26 cellular contexts compared by ENCODE assay signal in the genomic region with DNA sequence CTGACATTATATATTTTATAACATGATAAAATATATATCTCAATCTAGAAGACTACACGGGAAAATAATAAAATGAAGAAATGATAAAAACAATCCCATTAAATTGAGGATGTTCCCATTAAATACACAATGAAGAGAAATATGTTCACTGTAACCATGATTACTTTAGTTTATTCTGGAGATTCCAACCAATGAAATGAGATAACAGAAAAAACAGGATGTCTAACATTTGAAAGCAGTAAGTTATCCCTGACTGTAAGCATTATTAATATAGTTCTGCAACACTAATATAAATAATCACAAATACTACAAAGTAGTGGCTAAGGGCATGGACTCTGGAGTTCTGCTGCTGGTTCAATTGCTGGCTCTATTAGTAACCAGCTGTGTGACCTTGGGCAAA.
A peak's percentile ranks its signal among the peaks of the same experiment; 100 is the strongest.
DNase-seq lines count a peak whose midpoint lies in the region; ATAC-seq, FAIRE-seq and TF ChIP-seq lines count a peak whose summit lies in the region.
"Had no signal": no experiment of that assay in that cellular context is flagged by ENCODE, and none has a peak within 500 bp of the region (broad histone marks: within the 10 kb centered on the region; RNA-seq: fewer than 3 reads in every experiment).

No MANE protein-coding gene starts in this region.

- no TSS peak for BruUV-seq in K562 (replicated peaks; lab: Mats Ljungman, UMichigan)

- TF ChIP-seq RAD21 in K562 (CRISPR knock-in tag; conservative IDR thresholded peaks at IDR 0.05 in 1 of 2, IDR thresholded peaks at IDR 0.05 in 1 of 2) = no peak

- H3K4me3 ChIP-seq in LNCaP clone FGC (ENCODE audit: low read depth, low read length) (no peak overlapping the region), K562 (no peak overlapping the region)
- H3K4me3 ChIP-seq: A549, BLaER1, GM12878 had no signal

- no peak for ATAC-seq in K562
- ATAC-seq in activated naive CD8-positive, alpha-beta T cell treated with anti-CD3 and anti-CD28 coated beads, Interleukin-2, amount 50 U/mL, for 24 hours = no peak
- ATAC-seq: A549, GM12878 had no signal

- no peaks in the 10 kb centered on the region for H3K9me3 ChIP-seq in K562 (replicated peaks; ENCODE audit: control insufficient read depth, insufficient read depth, low read depth, low read length)
- H3K9me3 ChIP-seq: A549, BE2C, BLaER1 had no signal

- no peaks in the 10 kb centered on the region for H3K9me1 ChIP-seq in K562 (ENCODE audit: control insufficient read depth, insufficient read depth, low read length)

- H3K27ac Mint-ChIP-seq in activated naive CD8-positive, alpha-beta T cell treated with anti-CD3 and anti-CD28 coated beads, Interleukin-2, amount 50 U/mL, for 24 hours = no peak overlapping the region
- H3K27ac Mint-ChIP-seq: CD14-positive monocyte; CD4-positive, alpha-beta memory T cell; CD4-positive, CD25-positive, alpha-beta regulatory T cell; CD8-positive, alpha-beta memory T cell had no signal

- WGBS in K562 (ENCODE audit: insufficient coverage, low coverage, missing lambda C conversion rate) = 0% methylated on average over 1 of the region's 1 CpG

- no peak for FAIRE-seq in K562 (lab: Jason Lieb, UNC)
- FAIRE-seq in islet of Langerhans (lab: Jason Lieb, UNC) = peak; percentile 49
- FAIRE-seq: A549, GM12878, GM12892, GM18507 had no signal

- POLR2A ChIA-PET in K562 (lab: Yijun Ruan, JAX) = no interaction called here

- H3K4me1 ChIP-seq in K562 (replicated peaks in 1 of 2; ENCODE audit: control insufficient read depth in 2 of 2, insufficient read depth in 2 of 2, low read length in 2 of 2) = no peaks in the 10 kb centered on the region
- H3K4me1 ChIP-seq: A549, BE2C, BLaER1 had no signal

- H3K79me2 ChIP-seq in K562 (ENCODE audit: control insufficient read depth, insufficient read depth, low read length) = no peaks in the 10 kb centered on the region

- no peaks in the 10 kb centered on the region for H3K27me3 Mint-ChIP-seq in activated naive CD8-positive, alpha-beta T cell treated with anti-CD3 and anti-CD28 coated beads, Interleukin-2, amount 50 U/mL, for 24 hours
- H3K27me3 Mint-ChIP-seq: CD4-positive, alpha-beta memory T cell; CD4-positive, CD25-positive, alpha-beta regulatory T cell; CD8-positive, alpha-beta memory T cell had no signal

- H3K9ac ChIP-seq in K562 (ENCODE audit: insufficient read depth in 1 of 2, low read depth in 2 of 2, low read length in 2 of 2) = no peak overlapping the region
- H3K9ac ChIP-seq: BLaER1 had no signal

- DNase-seq in LNCaP clone FGC (ENCODE audit: low read depth) (peak; percentile 69), K562 (ENCODE audit: extremely low read depth in 1 of 4, low spot score in 3 of 4) (no peak)
- DNase-seq in activated naive CD8-positive, alpha-beta T cell treated with anti-CD3 and anti-CD28 coated beads, Interleukin-2, amount 50 U/mL, for 24 hours = no peak
- DNase-seq in stimulated activated CD4-positive, alpha-beta T cell treated with anti-CD3 and anti-CD28 coated beads, Interleukin-2, amount 100 ng/mL, for 24 hours = no peak
- DNase-seq: ACHN; BE2C; C1 segment of cervical spinal cord; CD4-positive, alpha-beta memory T cell; CD4-positive, CD25-positive, alpha-beta regulatory T cell; CD8-positive, alpha-beta memory T cell; COR-L47; DMS 273 treated with DMSO at 0.1 percent for 48 hours; DMS153; DMS53; DMS79; DND-41; EL; GDM1 had no signal

- no peak overlapping the region for H3K4me2 ChIP-seq in K562 (ENCODE audit: insufficient read depth, low read length)
- H3K4me2 ChIP-seq: A549, BLaER1 had no signal

- H2AFZ ChIP-seq in K562 (ENCODE audit: low read depth, low read length) = no peak overlapping the region

- no peaks in the 10 kb centered on the region for H3K9me3 Mint-ChIP-seq in activated naive CD8-positive, alpha-beta T cell treated with anti-CD3 and anti-CD28 coated beads, Interleukin-2, amount 50 U/mL, for 24 hours

- H3K27ac ChIP-seq in K562 (ENCODE audit: extremely low read depth, low read depth, low read length) = no peak overlapping the region
- H3K27ac ChIP-seq: 22Rv1, A549, BLaER1 had no signal

- no peaks in the 10 kb centered on the region for H3K27me3 ChIP-seq in K562 (ENCODE audit: control insufficient read depth in 2 of 2, insufficient read depth in 2 of 2, low read length in 2 of 2)
- H3K27me3 ChIP-seq: BE2C, BLaER1 had no signal

- no peaks in the 10 kb centered on the region for H3K4me1 Mint-ChIP-seq in activated naive CD8-positive, alpha-beta T cell treated with anti-CD3 and anti-CD28 coated beads, Interleukin-2, amount 50 U/mL, for 24 hours
- H3K4me1 Mint-ChIP-seq: CD14-positive monocyte; CD4-positive, alpha-beta memory T cell; CD4-positive, CD25-positive, alpha-beta regulatory T cell; CD8-positive, alpha-beta memory T cell had no signal

- CTCF ChIA-PET in K562 (lab: Yijun Ruan, JAX; ENCODE audit: low intra/inter-chr PET ratio) = no interaction called here

- H4K20me1 ChIP-seq in K562 (replicated peaks; ENCODE audit: control insufficient read depth, insufficient read depth, low read length) = no peaks in the 10 kb centered on the region
- H4K20me1 ChIP-seq: BLaER1 had no signal

- no peak overlapping the region for H3K4me3 Mint-ChIP-seq in activated naive CD8-positive, alpha-beta T cell treated with anti-CD3 and anti-CD28 coated beads, Interleukin-2, amount 50 U/mL, for 24 hours
- H3K4me3 Mint-ChIP-seq: CD14-positive monocyte; CD4-positive, alpha-beta memory T cell; CD4-positive, CD25-positive, alpha-beta regulatory T cell; CD8-positive, alpha-beta memory T cell had no signal

- intact Hi-C loops in K562 (cut with micrococcal nuclease) = no loop called here

- TF ChIP-seq POLR2A in K562 (conservative IDR thresholded peaks at IDR 0.05) = no peak

- TF ChIP-seq CTCF in LNCaP clone FGC (IDR thresholded peaks at IDR 0.05; ENCODE audit: control insufficient read depth, extremely low read depth, insufficient read depth) (no peak), K562 (IDR thresholded peaks at IDR 0.05 in 2 of 3, conservative IDR thresholded peaks at IDR 0.05 in 1 of 3; ENCODE audit: insufficient read depth in 2 of 3, low read depth in 1 of 3, low read length in 3 of 3) (no peak)

- no peaks in the 10 kb centered on the region for H3K36me3 ChIP-seq in K562 (ENCODE audit: control insufficient read depth, insufficient read depth, low read length)
- H3K36me3 ChIP-seq: BE2C, BLaER1 had no signal

- in situ Hi-C loops in K562 (cut with MboI) = no loop called here

- no peak for TF ChIP-seq EP300 in K562 (IDR thresholded peaks at IDR 0.05; ENCODE audit: low read length)

- H3K36me3 Mint-ChIP-seq in activated naive CD8-positive, alpha-beta T cell treated with anti-CD3 and anti-CD28 coated beads, Interleukin-2, amount 50 U/mL, for 24 hours (ENCODE audit: low read depth) = no peaks in the 10 kb centered on the region
- H3K36me3 Mint-ChIP-seq: CD14-positive monocyte; CD4-positive, alpha-beta memory T cell; CD4-positive, CD25-positive, alpha-beta regulatory T cell; CD8-positive, alpha-beta memory T cell had no signal

TF ChIP-seq in K562, 482 proteins besides CTCF, POLR2A, EP300 and RAD21:
- TF ChIP-seq SMAD3 (CRISPR knock-in tag; conservative IDR thresholded peaks at IDR 0.05) (no peak), SETDB1 (IDR thresholded peaks at IDR 0.05; ENCODE audit: low read length) (no peak), NFATC3 (IDR thresholded peaks at IDR 0.05) (no peak), LEF1 (IDR thresholded peaks at IDR 0.05) (no peak), RBM25 (IDR thresholded peaks at IDR 0.05; ENCODE audit: low read depth, low read length, severe bottlenecking) (peak; percentile 42)
- TF ChIP-seq, protein P1, sequence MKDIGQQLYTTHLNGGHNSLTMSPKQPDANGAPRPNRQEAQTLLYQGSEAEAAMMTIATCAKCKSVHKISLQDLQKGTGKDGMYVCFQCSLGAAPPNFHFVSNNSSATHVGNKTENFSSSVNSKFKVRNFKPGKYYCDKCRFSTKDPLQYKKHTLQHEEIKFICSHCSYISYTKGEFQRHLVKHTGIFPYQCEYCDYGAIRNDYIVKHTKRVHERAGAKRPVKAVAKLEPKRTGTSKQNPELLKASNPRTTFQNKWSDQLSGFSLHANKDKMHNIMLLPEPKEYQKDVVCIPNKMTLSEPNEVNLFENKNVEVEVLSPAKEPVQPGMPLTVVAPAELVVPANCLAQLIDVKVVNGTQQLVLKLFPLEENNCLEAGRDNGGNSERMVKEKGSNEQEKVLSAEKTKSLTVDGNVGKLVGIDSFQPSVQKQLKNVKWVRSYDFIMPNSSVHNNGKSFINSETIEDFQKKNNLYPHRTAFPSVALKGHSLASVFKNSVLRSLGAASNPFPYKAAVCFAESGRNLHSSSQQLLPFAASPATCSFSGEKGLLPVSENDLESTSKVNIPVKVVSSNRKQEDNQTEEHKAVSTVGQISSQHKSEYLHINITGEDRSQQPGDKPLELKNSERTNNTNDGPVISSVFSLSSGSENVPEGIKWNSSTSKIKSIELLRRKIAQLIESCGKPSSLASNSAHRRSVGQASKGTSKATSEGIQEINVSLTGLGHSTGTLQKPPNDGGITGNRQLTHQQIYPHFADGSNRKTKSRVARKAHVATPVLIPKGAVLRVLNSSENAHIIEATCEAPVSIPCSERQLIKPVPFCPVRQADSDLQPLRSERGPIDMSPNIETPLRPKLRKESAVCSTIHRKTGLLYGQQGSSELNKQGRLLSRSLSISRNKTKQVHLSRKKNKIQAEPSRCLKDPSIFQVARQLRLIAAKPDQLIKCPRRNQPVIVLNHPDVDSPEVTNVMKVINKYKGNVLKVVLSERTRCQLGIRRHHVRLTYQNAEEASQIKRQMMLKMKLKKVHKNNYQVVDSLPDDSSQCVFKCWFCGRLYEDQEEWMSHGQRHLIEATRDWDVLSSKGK (CRISPR knock-in tag; IDR thresholded peaks at IDR 0.05) = no peak
